In the genomic region with DNA sequence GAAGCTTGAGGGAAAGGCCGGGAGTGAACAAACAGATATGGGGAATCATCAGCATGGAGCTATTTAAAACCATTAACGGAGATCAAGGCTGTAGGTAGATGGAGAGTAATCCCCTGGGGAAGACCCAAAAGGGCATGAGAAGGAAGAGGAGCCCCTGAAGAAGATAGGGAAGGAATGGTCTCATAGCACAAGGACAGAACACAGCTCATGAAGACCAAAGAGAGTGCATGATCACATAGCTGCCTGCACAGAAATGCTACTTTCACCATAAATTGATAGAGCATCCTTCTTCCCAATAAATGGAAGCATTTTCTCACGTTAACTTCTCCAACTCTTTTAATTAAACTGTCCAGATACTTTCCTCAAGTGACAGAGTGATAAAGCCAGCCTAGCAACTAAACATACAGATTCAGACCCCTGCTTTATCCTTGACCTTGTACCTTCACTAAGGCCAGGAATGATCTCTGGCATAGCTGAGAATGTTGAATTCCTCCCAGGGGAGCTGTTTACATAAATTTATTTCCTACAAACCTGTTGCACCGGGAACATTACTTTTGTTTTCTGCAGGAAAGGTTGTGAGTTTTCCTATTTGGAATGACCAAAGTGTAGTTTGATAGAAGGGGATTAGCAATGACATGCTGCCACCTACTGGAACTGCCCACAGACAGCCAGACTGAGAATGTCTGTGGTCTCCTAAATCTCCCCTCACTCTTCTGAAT, we compare ENCODE assay signal across 9 cellular contexts.
DNase-seq lines count a peak whose midpoint lies in the region; ATAC-seq and TF ChIP-seq lines count a peak whose summit lies in the region.
"Had no signal": no experiment of that assay in that cellular context is flagged by ENCODE, and none has a peak within 500 bp of the region (broad histone marks: within the 10 kb centered on the region; RNA-seq: fewer than 3 reads in every experiment).

No MANE protein-coding gene starts in this region.

- peaks cover 42% of the 10 kb centered on the region for H3K4me1 Mint-ChIP-seq in brain
- no peaks in the 10 kb centered on the region for H3K4me1 Mint-ChIP-seq in natural killer cell

- TF ChIP-seq CTCF in GM12875 (IDR thresholded peaks at IDR 0.05; ENCODE audit: borderline replicate concordance, insufficient read depth, low read depth, low read length) (peak; percentile 55; the same call in 1 of the 2 replicates), brain (conservative IDR thresholded peaks at IDR 0.05) (peak; percentile 74 to 87), sigmoid colon (IDR thresholded peaks at IDR 0.05) (peak in 2 of 4 experiments; percentile 22 to 57), natural killer cell (IDR thresholded peaks at IDR 0.05) (no peak)

- TF ChIP-seq POLR2A in sigmoid colon (IDR thresholded peaks at IDR 0.05) = no peak

- DNase-seq in NCI-H1930 (lab: John Stamatoyannopoulos, UW) (peak; percentile 14 to 39), left colon (peak in 1 of 2 donors; percentile 23), sigmoid colon (no peak), natural killer cell (no peak)
- DNase-seq in activated CD4-positive, alpha-beta T cell treated with anti-CD3 and anti-CD28 coated beads, Interleukin-2, amount 50 U/mL, for 4 hours = no peak

- no peak overlapping the region for H3K27ac ChIP-seq in sigmoid colon
- H3K27ac ChIP-seq: skin epidermis had no signal

- no peak for TF ChIP-seq EP300 in sigmoid colon (IDR thresholded peaks at IDR 0.05)

- H3K27me3 ChIP-seq in sigmoid colon = no peaks in the 10 kb centered on the region

- H3K9me3 ChIP-seq in sigmoid colon = no peaks in the 10 kb centered on the region

- no peak overlapping the region for H3K4me3 ChIP-seq in GM12875 (ENCODE audit: low read depth, low read length)
- H3K4me3 ChIP-seq in sigmoid colon = no peak overlapping the region
- H3K4me3 ChIP-seq: skin epidermis had no signal

- intact Hi-C loops in left colon (cut with DNase I, micrococcal nuclease) (no loop called here), sigmoid colon (cut with DNase I) (no loop called here), natural killer cell (cut with micrococcal nuclease) (no loop called here)

- peak overlapping the region in 4 of 5 experiments; percentile 4 to 67 (median 38) for H3K27ac Mint-ChIP-seq in brain
- H3K27ac Mint-ChIP-seq in natural killer cell = no peak overlapping the region

- no peaks in the 10 kb centered on the region for H3K27me3 Mint-ChIP-seq in brain
- H3K27me3 Mint-ChIP-seq in natural killer cell (ENCODE audit: low read depth in 2 of 2) = no peaks in the 10 kb centered on the region

- peak; percentile 64 for ATAC-seq in left colon
- ATAC-seq in natural killer cell = no peak
- ATAC-seq in GM21528 (IDR thresholded peaks at IDR 0.05; ENCODE audit: low FRiP score, unreplicated experiment) = no peak

- peaks cover 10% of the 10 kb centered on the region for H3K36me3 Mint-ChIP-seq in brain
- no peaks in the 10 kb centered on the region for H3K36me3 Mint-ChIP-seq in natural killer cell

- WGBS in sigmoid colon, 2 donors = 56 to 67% methylated on average over 4 of the region's 4 CpGs

- H3K4me3 Mint-ChIP-seq in brain = no peak overlapping the region
- H3K4me3 Mint-ChIP-seq in natural killer cell = no peak overlapping the region

- H3K9me3 Mint-ChIP-seq in brain (peaks cover 0 to 3% (median 0%) of the 10 kb centered on the region in 5 experiments), natural killer cell (no peaks in the 10 kb centered on the region)

- H3K36me3 ChIP-seq in sigmoid colon = no peaks in the 10 kb centered on the region

- no peaks in the 10 kb centered on the region for H3K4me1 ChIP-seq in sigmoid colon

Comparison
In these comparisons a context has a peak if more than half of its experiments do, and no peak if none do; other contexts are left out.
1. DNase-seq: peak in NCI-H1930 (2 of 2); none in sigmoid colon (single experiment), natural killer cell (single experiment) and activated CD4-positive, alpha-beta T cell treated with anti-CD3 and anti-CD28 coated beads, Interleukin-2, amount 50 U/mL, for 4 hours (0 of 2).
2. H3K27ac Mint-ChIP-seq: peak in brain (4 of 5); none in natural killer cell (0 of 2).